ENCODE assay signal across 11 cellular contexts in the genomic region with DNA sequence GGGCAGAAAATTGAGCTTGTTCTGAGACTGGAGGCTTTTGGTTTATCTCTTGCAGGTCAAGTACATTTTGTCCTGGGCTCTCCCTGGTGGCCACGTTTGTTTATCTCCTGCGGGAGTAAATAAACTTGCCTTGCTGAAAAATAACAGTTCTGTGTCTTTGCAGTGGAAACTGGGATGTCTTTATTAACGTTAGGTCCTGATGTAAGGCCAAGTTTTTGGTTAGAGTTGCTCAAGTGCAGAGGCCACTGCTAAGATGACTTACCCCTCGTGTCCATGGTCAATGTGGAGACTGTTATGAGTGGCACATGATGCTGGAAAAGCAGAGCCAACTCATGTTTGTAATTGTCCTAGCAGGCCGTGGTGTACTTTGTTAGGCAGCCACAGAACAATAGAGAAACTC. TPM values are rescaled to one million over a fixed set of nuclear protein-coding genes. Genes with fewer than 3 reads are reported as not detected.
DNase-seq lines count a peak whose midpoint lies in the region; ATAC-seq, FAIRE-seq and TF ChIP-seq lines count a peak whose summit lies in the region.
"Had no signal": no experiment of that assay in that cellular context is flagged by ENCODE, and none has a peak within 500 bp of the region (broad histone marks: within the 10 kb centered on the region; RNA-seq: fewer than 3 reads in every experiment).

No MANE protein-coding gene starts in this region.

- peaks cover 77% of the 10 kb centered on the region for H3K79me2 ChIP-seq in GM12878 (ENCODE audit: control insufficient read depth, insufficient read depth, low read length)
- H3K79me2 ChIP-seq in smooth muscle cell (ENCODE audit: low read depth) = peaks cover 93% of the 10 kb centered on the region

- no peaks in the 10 kb centered on the region for H3F3A ChIP-seq in smooth muscle cell (ENCODE audit: low read depth)

- H3K4me3 ChIP-seq in GM12878 = no peak overlapping the region
- H3K4me3 ChIP-seq in skeletal muscle satellite cell (ENCODE audit: low read length) = no peak overlapping the region
- no peak overlapping the region for H3K4me3 ChIP-seq in HAP-1
- no peak overlapping the region for H3K4me3 ChIP-seq in smooth muscle cell

- H4K20me1 ChIP-seq in GM12878 (ENCODE audit: control insufficient read depth, insufficient read depth) (0 out of 2 replicates have a peak, but pooled peaks cover 2% of the 10 kb centered on the region), smooth muscle cell (ENCODE audit: low read depth) (peaks cover 78% of the 10 kb centered on the region)

- no peak for ATAC-seq in GM12878
- ATAC-seq: stimulated activated naive B cell treated with anti-CD40 and anti-IgM and Interleukin-4, amounts not matched to agents 10 μg/mL and 1 μg/mL and 100 μg/mL, for 72 hours had no signal

- in situ Hi-C loops in GM12878 (cut with MboI) (no loop called here), HAP-1 (cut with MboI; ENCODE audit: low sequenced_read_pairs) (no loop called here)

- H3K4me2 ChIP-seq in GM12878 (ENCODE audit: control insufficient read depth, insufficient read depth) = peak overlapping the region; percentile 65
- peak overlapping the region; percentile 41 for H3K4me2 ChIP-seq in skeletal muscle satellite cell (ENCODE audit: low read length)
- no peak overlapping the region for H3K4me2 ChIP-seq in smooth muscle cell

- WGBS in GM12878 (ENCODE audit: insufficient coverage, insufficient replicate concordance, low lambda C conversion rate, missing lambda C conversion rate) = 54% methylated on average over 5 of the region's 5 CpGs
- 80% methylated on average over 5 of the region's 5 CpGs for WGBS in smooth muscle cell (ENCODE audit: low lambda C conversion rate)

- H2AFZ ChIP-seq in GM12878 (ENCODE audit: control insufficient read depth, low read depth, low read length) = no peak overlapping the region
- no peak overlapping the region for H2AFZ ChIP-seq in smooth muscle cell (ENCODE audit: low read depth)

- no peak overlapping the region for H3K9ac ChIP-seq in GM12878 (ENCODE audit: control insufficient read depth, insufficient read depth, low read length)
- H3K9ac ChIP-seq in skeletal muscle satellite cell (ENCODE audit: low read depth, low read length) = no peak overlapping the region
- H3K9ac ChIP-seq in smooth muscle cell (ENCODE audit: low read depth) = no peak overlapping the region

- no TSS peak for BruUV-seq in GM12878 (replicated peaks; lab: Mats Ljungman, UMichigan)

- H3K36me3 ChIP-seq in GM12878 (ENCODE audit: control insufficient read depth in 2 of 2, insufficient read depth in 2 of 2, low read length in 1 of 2) = peaks cover 0 to 2% of the 10 kb centered on the region in 2 experiments; a peak in 1 of 4 replicates
- no peaks in the 10 kb centered on the region for H3K36me3 ChIP-seq in skeletal muscle satellite cell (ENCODE audit: insufficient read depth, low read length)
- H3K36me3 ChIP-seq in HAP-1 (replicated peaks) = peaks cover 7% of the 10 kb centered on the region
- no peaks in the 10 kb centered on the region for H3K36me3 ChIP-seq in smooth muscle cell (ENCODE audit: low read depth)

- RAD21 ChIA-PET in GM12878 (lab: Charles Lee; ENCODE audit: unreplicated experiment) = no interaction called here

- intact Hi-C loops in GM12878 (cut with micrococcal nuclease; ENCODE audit: unreplicated experiment) = no loop called here

- TF ChIP-seq RAD21 in GM12878 (IDR thresholded peaks at IDR 0.05; ENCODE audit: insufficient read depth, low read depth, low read length) = no peak

- SMC1A ChIA-PET in GM12878 (lab: Charles Lee; ENCODE audit: uncharacterized antibody, unreplicated experiment) = interaction anchor here (0.6 to 1.5 kb wide), 2 partner anchors 12 to 445 kb away, joined by 3 to 4 read pairs; no protein-coding TSS in a partner anchor

- H3K9me3 ChIP-seq in GM12878 (replicated peaks; ENCODE audit: control insufficient read depth, insufficient read depth, low read length) (no peaks in the 10 kb centered on the region), skeletal muscle satellite cell (replicated peaks; ENCODE audit: low read length) (no peaks in the 10 kb centered on the region), HAP-1 (no peaks in the 10 kb centered on the region), smooth muscle cell (replicated peaks; ENCODE audit: low read depth) (no peaks in the 10 kb centered on the region)

- TF ChIP-seq CTCF in GM12878 (IDR thresholded peaks at IDR 0.05 in 2 of 3, conservative IDR thresholded peaks at IDR 0.05 in 1 of 3; ENCODE audit: control insufficient read depth in 2 of 3, extremely low read depth in 1 of 3, insufficient read depth in 1 of 3, low read depth in 3 of 3, low read length in 3 of 3) = no peak
- TF ChIP-seq CTCF in RWPE1 (conservative IDR thresholded peaks at IDR 0.05; ENCODE audit: low read depth) = no peak
- no peak for TF ChIP-seq CTCF in smooth muscle cell (IDR thresholded peaks at IDR 0.05; ENCODE audit: borderline replicate concordance, insufficient read depth, poor library complexity, severe bottlenecking)

- no peak for TF ChIP-seq POLR2A in GM12878 (IDR thresholded peaks at IDR 0.05; ENCODE audit: low read depth, low read length)

- POLR2A ChIA-PET in GM12878 (lab: Charles Lee) = interaction anchor here (1.2 kb wide), 1 partner anchor 18 kb away, joined by 3 read pairs; no protein-coding TSS in a partner anchor
- POLR2A ChIA-PET in RWPE1 (lab: Yijun Ruan, JAX; ENCODE audit: low non-redundant PET) = no interaction called here

- TF ChIP-seq EP300 in GM12878 (IDR thresholded peaks at IDR 0.05; ENCODE audit: borderline replicate concordance in 1 of 2, control insufficient read depth in 1 of 2, low read depth in 2 of 2, low read length in 2 of 2) = no peak

- H3K27me3 ChIP-seq in GM12878 (replicated peaks in 1 of 2; ENCODE audit: control insufficient read depth in 2 of 2, insufficient read depth in 2 of 2, low read length in 1 of 2) (no peaks in the 10 kb centered on the region), skeletal muscle satellite cell (ENCODE audit: control insufficient read depth, insufficient read depth, low read length) (no peaks in the 10 kb centered on the region), HAP-1 (ENCODE audit: low read depth) (no peaks in the 10 kb centered on the region), smooth muscle cell (ENCODE audit: low read depth) (no peaks in the 10 kb centered on the region)

- H3K27ac ChIP-seq in GM12878 (ENCODE audit: control insufficient read depth, insufficient read depth) (no peak overlapping the region), RWPE1 (no peak overlapping the region), smooth muscle cell (ENCODE audit: low read depth) (no peak overlapping the region)

- DNase-seq in GM04504 (ENCODE audit: low read depth) (peak; percentile 22), GM12878 (ENCODE audit: low read depth, low spot score) (no peak), hypothalamus (lab: John Stamatoyannopoulos, UW) (peak in 33 of 51 donors; percentile 2 to 83 (median 35)), RWPE1 (ENCODE audit: low spot score) (no peak), GM19240 (ENCODE audit: insufficient read length, low spot score) (no peak), HAP-1 (ENCODE audit: low spot score in 2 of 2) (no peak), smooth muscle cell (lab: John Stamatoyannopoulos, UW; ENCODE audit: unreplicated experiment) (no peak)
- DNase-seq: NCI-H1694; stimulated activated naive B cell treated with anti-CD40 and anti-IgM and Interleukin-4, amounts not matched to agents 10 μg/mL and 1 μg/mL and 100 μg/mL, for 72 hours had no signal

- FAIRE-seq in GM12878 (lab: Jason Lieb, UNC) = no peak
- FAIRE-seq: bronchial epithelial cell had no signal

- H3K4me1 ChIP-seq in GM12878 (ENCODE audit: control insufficient read depth, insufficient read depth, low read length) (peaks cover 9% of the 10 kb centered on the region), skeletal muscle satellite cell (ENCODE audit: control insufficient read depth, insufficient read depth, low read length) (peaks cover 18% of the 10 kb centered on the region), HAP-1 (peaks cover 17% of the 10 kb centered on the region), smooth muscle cell (ENCODE audit: low read depth) (peaks cover 15% of the 10 kb centered on the region)

- CTCF ChIA-PET in GM12878 (lab: Yijun Ruan, JAX) = interaction anchor here (0.5 to 1.6 kb wide), 2 partner anchors 12 to 117 kb away, joined by 3 to 4 read pairs; no protein-coding TSS in a partner anchor
- CTCF ChIA-PET in RWPE1 (lab: Yijun Ruan, JAX) = interaction anchor here (0.6 kb wide), 1 partner anchor 11 kb away, joined by 3 read pairs; no protein-coding TSS in a partner anchor

RNA-seq across cellular contexts. Expression of a gene that starts 3.8 kb away (rescaled TPM):
- total RNA-seq in GM12878 (2013; cell fraction: nucleolus; rRNA removed) = 33.7 and 35.2 TPM in 2 replicates
- total RNA-seq in GM12878 (2014; rRNA removed) = 43.7 and 49.9 TPM in 2 replicates
- 68.8 and 70.0 TPM in 2 replicates for total RNA-seq in GM12878 (2014; rRNA removed; fragmentation: Illumina TruSeq; extraction: Trizol)
- total RNA-seq in GM12878 (2021) = 84.9 and 85.2 TPM in 2 replicates
- 15.9 TPM for polyA plus RNA-seq in GM12878 (2011; ENCODE audit: low read depth)
- polyA plus RNA-seq in GM12878 (2011; rRNA removed) = 64.5 and 101 TPM in 2 replicates
- polyA plus RNA-seq in GM12878 (2011; cell fraction: cytosol; rRNA removed) = 43.2 and 45.9 TPM in 2 replicates
- polyA plus RNA-seq in GM12878 (2011; cell fraction: nucleus; rRNA removed) = 19.4 and 26.1 TPM in 2 replicates
- polyA plus RNA-seq in GM12878 (2012) = 23.9 and 28.6 TPM in 2 replicates
- polyA plus RNA-seq in GM12878 (2014; fragmentation: Illumina TruSeq; extraction: Trizol) = 56.6 and 62.8 TPM in 2 replicates
- 10 to 100 TPM; 14.6 to 23.2 TPM for polyA plus RNA-seq in GM12878 (2014; fragmentation: Nextera tagmentation; extraction: Ambion mirVana)
- polyA plus RNA-seq in GM12878 (2014; rRNA removed) = 31.8 and 35.1 TPM in 2 replicates
- 10 to 100 TPM; 60.6 to 68.2 TPM for polyA plus RNA-seq in GM12878 (2016; fragmentation: Nextera tagmentation; extraction: Ambion mirVana)
- 93.5 and 95.2 TPM in 2 replicates for polyA minus RNA-seq in GM12878 (2011; rRNA and poly(A)+ RNA removed)
- 36.6 and 48.3 TPM in 2 replicates for polyA minus RNA-seq in GM12878 (2011; cell fraction: cytosol; rRNA and poly(A)+ RNA removed)
- polyA minus RNA-seq in GM12878 (2011; cell fraction: nucleus; rRNA and poly(A)+ RNA removed) = 8.7 and 15.7 TPM in 2 replicates
- total RNA-seq in skeletal muscle satellite cell (2012; rRNA removed) = 81.0 and 112 TPM in 2 replicates
- total RNA-seq in smooth muscle cell = 73.7 and 77.2 TPM in 2 replicates
- polyA plus RNA-seq in smooth muscle cell = 44.6 and 60.7 TPM in 2 replicates

RNA-seq across cellular contexts. Expression of a gene that starts 13.1 kb away (rescaled TPM):
- total RNA-seq in GM12878 (2013; cell fraction: nucleolus; rRNA removed) = 391 and 401 TPM in 2 replicates
- total RNA-seq in GM12878 (2014; rRNA removed) (2,056 and 2,150 TPM in 2 replicates), GM12878 (2014; rRNA removed; fragmentation: Illumina TruSeq; extraction: Trizol) (3,315 and 3,434 TPM in 2 replicates), GM12878 (2021) (2,327 and 2,384 TPM in 2 replicates), smooth muscle cell (1,517 and 1,797 TPM in 2 replicates)
- polyA plus RNA-seq in GM12878 (2011; ENCODE audit: low read depth) = 3,955 TPM
- polyA plus RNA-seq in GM12878 (2011; rRNA removed) (2,686 and 3,119 TPM in 2 replicates), GM12878 (2014; fragmentation: Illumina TruSeq; extraction: Trizol) (3,690 and 4,950 TPM in 2 replicates), GM12878 (2014; fragmentation: Nextera tagmentation; extraction: Ambion mirVana) (1,000 to 10,000 TPM; 1,828 to 2,204 TPM), GM12878 (2014; rRNA removed) (2,258 and 2,542 TPM in 2 replicates), GM12878 (2016; fragmentation: Nextera tagmentation; extraction: Ambion mirVana) (100 to 1,000 TPM; 801 to 823 TPM), smooth muscle cell (333 and 366 TPM in 2 replicates)
- polyA plus RNA-seq in GM12878 (2011; cell fraction: cytosol; rRNA removed) = 1,825 and 1,843 TPM in 2 replicates
- polyA plus RNA-seq in GM12878 (2011; cell fraction: nucleus; rRNA removed) = 658 and 690 TPM in 2 replicates
- polyA plus RNA-seq in GM12878 (2012) = 3,096 and 3,407 TPM in 2 replicates
- polyA minus RNA-seq in GM12878 (2011; rRNA and poly(A)+ RNA removed) = 401 and 520 TPM in 2 replicates
- polyA minus RNA-seq in GM12878 (2011; cell fraction: cytosol; rRNA and poly(A)+ RNA removed) = 251 and 289 TPM in 2 replicates
- polyA minus RNA-seq in GM12878 (2011; cell fraction: nucleus; rRNA and poly(A)+ RNA removed) = 118 and 169 TPM in 2 replicates
- total RNA-seq in skeletal muscle satellite cell (2012; rRNA removed) = 1,565 and 1,771 TPM in 2 replicates

RNA-seq across cellular contexts. Expression of a gene that starts 40.3 kb away (rescaled TPM):
- 225 and 244 TPM in 2 replicates for total RNA-seq in GM12878 (2013; cell fraction: nucleolus; rRNA removed)
- total RNA-seq in GM12878 (2014; rRNA removed) (20.1 and 20.4 TPM in 2 replicates), GM12878 (2014; rRNA removed; fragmentation: Illumina TruSeq; extraction: Trizol) (17.5 and 19.1 TPM in 2 replicates), GM12878 (2021) (39.9 and 43.9 TPM in 2 replicates), smooth muscle cell (14.7 and 16.9 TPM in 2 replicates)
- 8.5 TPM for polyA plus RNA-seq in GM12878 (2011; ENCODE audit: low read depth)
- polyA plus RNA-seq in GM12878 (2011; rRNA removed) (10.6 and 11.9 TPM in 2 replicates), GM12878 (2014; fragmentation: Illumina TruSeq; extraction: Trizol) (18.4 and 20.0 TPM in 2 replicates), GM12878 (2014; fragmentation: Nextera tagmentation; extraction: Ambion mirVana) (10 to 100 TPM in 1 of 2 experiments, 1 to 10 TPM in 1; 5.8 to 17.1 TPM), GM12878 (2014; rRNA removed) (27.2 and 27.7 TPM in 2 replicates), GM12878 (2016; fragmentation: Nextera tagmentation; extraction: Ambion mirVana) (10 to 100 TPM; 17.4 to 18.3 TPM), smooth muscle cell (6.6 and 16.4 TPM in 2 replicates)
- polyA plus RNA-seq in GM12878 (2011; cell fraction: cytosol; rRNA removed) = 8.4 and 9.0 TPM in 2 replicates
- 52.4 and 62.5 TPM in 2 replicates for polyA plus RNA-seq in GM12878 (2011; cell fraction: nucleus; rRNA removed)
- 21.1 and 23.8 TPM in 2 replicates for polyA plus RNA-seq in GM12878 (2012)
- polyA minus RNA-seq in GM12878 (2011; rRNA and poly(A)+ RNA removed) = 52.5 and 59.6 TPM in 2 replicates
- polyA minus RNA-seq in GM12878 (2011; cell fraction: cytosol; rRNA and poly(A)+ RNA removed) = 15.4 and 17.7 TPM in 2 replicates
- 56.3 and 84.3 TPM in 2 replicates for polyA minus RNA-seq in GM12878 (2011; cell fraction: nucleus; rRNA and poly(A)+ RNA removed)
- 14.6 and 17.7 TPM in 2 replicates for total RNA-seq in skeletal muscle satellite cell (2012; rRNA removed)

Comparison
In these comparisons a context has a peak if more than half of its experiments do, and no peak if none do; other contexts are left out.
1. DNase-seq: peak in GM04504 (single experiment) and hypothalamus (33 of 51); none in GM12878 (single experiment), RWPE1 (single experiment), GM19240 (single experiment), HAP-1 (0 of 2) and smooth muscle cell (single experiment).